ENCODE assay signal across 1 cellular context in genomic region chr6:157823001-157823522, GRCh38.
A peak's percentile ranks its signal among the peaks of the same experiment; 100 is the strongest.
TF ChIP-seq lines count a peak whose summit lies in the region.

SNX9 (plus strand) TSS chr6:157823246; CDS start chr6:157823435, 189 bp downstream.

TF ChIP-seq in HepG2, 621 proteins besides CTCF, POLR2A, EP300 and RAD21 (continued from another document and continues in another):
- TF ChIP-seq POGK (CRISPR knock-in tag; conservative IDR thresholded peaks at IDR 0.05) (peak; percentile 48; the same call in 1 of the 2 replicates), RFXANK (CRISPR knock-in tag; IDR thresholded peaks at IDR 0.05) (no peak), EED (CRISPR knock-in tag; IDR thresholded peaks at IDR 0.05) (0 out of 2 replicates have a peak, but pooled peaks have one; percentile 24), ZNF766 (CRISPR knock-in tag; IDR thresholded peaks at IDR 0.05; ENCODE audit: borderline replicate concordance) (peak; percentile 72; the same call in 1 of the 2 replicates), WIZ (CRISPR knock-in tag; IDR thresholded peaks at IDR 0.05) (no peak), HDAC1 (CRISPR knock-in tag; IDR thresholded peaks at IDR 0.05) (no peak), ARHGAP35 (CRISPR knock-in tag; IDR thresholded peaks at IDR 0.05; ENCODE audit: borderline replicate concordance) (no peak), ZNF674 (CRISPR knock-in tag; IDR thresholded peaks at IDR 0.05; ENCODE audit: low read depth) (no peak), UBTF (CRISPR knock-in tag; IDR thresholded peaks at IDR 0.05) (peak; percentile 92; the same call in 1 of the 2 replicates), ZKSCAN8 (CRISPR knock-in tag; IDR thresholded peaks at IDR 0.05; ENCODE audit: borderline replicate concordance) (no peak), BCL3 (CRISPR knock-in tag; IDR thresholded peaks at IDR 0.05) (peak; percentile 70), ZBTB42 (CRISPR knock-in tag; IDR thresholded peaks at IDR 0.05) (peak; percentile 46; the same call in 1 of the 2 replicates), ZFX (CRISPR knock-in tag; IDR thresholded peaks at IDR 0.05; ENCODE audit: low read depth) (peak; percentile 66; the same call in 1 of the 2 replicates), HNRNPLL (IDR thresholded peaks at IDR 0.05; ENCODE audit: low read depth, low read length, poor library complexity, severe bottlenecking) (peak; percentile 35), ZNF737 (CRISPR knock-in tag; IDR thresholded peaks at IDR 0.05; ENCODE audit: borderline replicate concordance) (no peak), TFDP1 (CRISPR knock-in tag; IDR thresholded peaks at IDR 0.05; ENCODE audit: borderline replicate concordance) (0 out of 2 replicates have a peak, but pooled peaks have one; percentile 61), ZNF296 (CRISPR knock-in tag; conservative IDR thresholded peaks at IDR 0.05) (no peak), RBFOX2 (IDR thresholded peaks at IDR 0.05; ENCODE audit: low read depth, low read length) (peak; percentile 80), ZNF512B (CRISPR knock-in tag; IDR thresholded peaks at IDR 0.05; ENCODE audit: borderline replicate concordance) (no peak), SIN3A (IDR thresholded peaks at IDR 0.05; ENCODE audit: borderline replicate concordance, low read depth, low read length) (0 out of 2 replicates have a peak, but pooled peaks have one; percentile 31), HOXA3 (CRISPR knock-in tag; IDR thresholded peaks at IDR 0.05) (peak; percentile 59), THAP8 (CRISPR knock-in tag; IDR thresholded peaks at IDR 0.05; ENCODE audit: borderline replicate concordance) (no peak), ZMYM4 (CRISPR knock-in tag; IDR thresholded peaks at IDR 0.05) (0 out of 2 replicates have a peak, but pooled peaks have one; percentile 27), CREB1 (IDR thresholded peaks at IDR 0.05) (no peak), CREB1 (CRISPR knock-in tag; IDR thresholded peaks at IDR 0.05) (no peak), ZNF431 (CRISPR knock-in tag; IDR thresholded peaks at IDR 0.05; ENCODE audit: borderline replicate concordance, low read depth) (0 out of 2 replicates have a peak, but pooled peaks have one; percentile 15), ZNF441 (CRISPR knock-in tag; IDR thresholded peaks at IDR 0.05; ENCODE audit: borderline replicate concordance) (peak; percentile 77), KLF15 (CRISPR knock-in tag; IDR thresholded peaks at IDR 0.05; ENCODE audit: borderline replicate concordance) (no peak; the same call in 1 of the 2 replicates), ZBTB14 (CRISPR knock-in tag; IDR thresholded peaks at IDR 0.05) (peak; percentile 80), NR2F1 (CRISPR knock-in tag; IDR thresholded peaks at IDR 0.05) (no peak), MTF2 (CRISPR knock-in tag; IDR thresholded peaks at IDR 0.05; ENCODE audit: borderline replicate concordance) (peak; percentile 70; the same call in 1 of the 2 replicates), MAFK (conservative IDR thresholded peaks at IDR 0.05 in 1 of 2, IDR thresholded peaks at IDR 0.05 in 1 of 2; ENCODE audit: low read length in 2 of 2) (no peak), CBX5 (CRISPR knock-in tag; IDR thresholded peaks at IDR 0.05; ENCODE audit: borderline replicate concordance) (no peak), STAG1 (CRISPR knock-in tag; IDR thresholded peaks at IDR 0.05) (0 out of 2 replicates have a peak, but pooled peaks have one; percentile 12), NFRKB (IDR thresholded peaks at IDR 0.05) (no peak), ZNF776 (CRISPR knock-in tag; IDR thresholded peaks at IDR 0.05) (peak; percentile 66), ARID5B (CRISPR knock-in tag; IDR thresholded peaks at IDR 0.05) (peak; percentile 8; the same call in 1 of the 2 replicates), RERE (CRISPR knock-in tag; IDR thresholded peaks at IDR 0.05; ENCODE audit: low read depth) (no peak)
